In genomic region chr1:113934006-113934405, GRCh38 we compare ENCODE assay signal across 19 cellular contexts. TPM values are rescaled to one million over a fixed set of nuclear protein-coding genes. Genes with fewer than 3 reads are reported as not detected.
A peak's percentile ranks its signal among the peaks of the same experiment; 100 is the strongest.
DNase-seq lines count a peak whose midpoint lies in the region; ATAC-seq and TF ChIP-seq lines count a peak whose summit lies in the region.
"Had no signal": no experiment of that assay in that cellular context is flagged by ENCODE, and none has a peak within 500 bp of the region (broad histone marks: within the 10 kb centered on the region; RNA-seq: fewer than 3 reads in every experiment).

No MANE protein-coding gene starts in this region.

- CTCF ChIA-PET in activated CD8-positive, alpha-beta T cell treated with anti-CD3 and anti-CD28 coated beads for 36 hours (lab: Charles Lee): interaction anchor here (0.9 to 2.2 kb wide), 3 partner anchors 11 to 30 kb away, joined by 3 to 13 read pairs (median 4); no protein-coding TSS in a partner anchor

- no peak overlapping the region for H3K9ac ChIP-seq in BLaER1 treated with 17β-estradiol and CSF1 and Interleukin-3, amounts not matched to agents 10 nM and 100 nM

- no peak overlapping the region for H3K27ac ChIP-seq in BLaER1 treated with 17β-estradiol and CSF1 and Interleukin-3, amounts not matched to agents 10 nM and 100 nM
- H3K27ac ChIP-seq: 22Rv1, left lung had no signal

- peaks cover 47 to 69% (median 61%) of the 10 kb centered on the region in 10 experiments for H3K4me1 ChIP-seq in BLaER1 treated with 17β-estradiol and CSF1 and Interleukin-3, amounts not matched to agents 10 nM and 100 nM

- intact Hi-C loops in activated CD8-positive, alpha-beta T cell treated with anti-CD3 and anti-CD28 coated beads for 36 hours (cut with micrococcal nuclease): loop anchor here (5.0 kb wide), 1 partner anchor 62 kb away; the partner anchor contains the start of gene PTPN22

- peaks cover 0 to 21% (median 7%) of the 10 kb centered on the region in 11 experiments; a peak in 10 of 22 replicates for H3K36me3 ChIP-seq in BLaER1 treated with 17β-estradiol and CSF1 and Interleukin-3, amounts not matched to agents 10 nM and 100 nM
- H3K36me3 ChIP-seq: left lung, transverse colon had no signal

- peaks cover 43 to 93% (median 89%) of the 10 kb centered on the region in 11 experiments for H4K20me1 ChIP-seq in BLaER1 treated with 17β-estradiol and CSF1 and Interleukin-3, amounts not matched to agents 10 nM and 100 nM

- H3K27me3 Mint-ChIP-seq in T-helper 2 cell treated with Interferon-gamma antibody and Interleukin-4, amounts not matched to agents 5 μg/mL and 100 μg/mL, for 36 hours (ENCODE audit: low read depth): no peaks in the 10 kb centered on the region
- H3K27me3 Mint-ChIP-seq in activated CD8-positive, alpha-beta T cell treated with anti-CD3 and anti-CD28 coated beads for 36 hours: no peaks in the 10 kb centered on the region
- no peaks in the 10 kb centered on the region for H3K27me3 Mint-ChIP-seq in memory B cell
- H3K27me3 Mint-ChIP-seq: B cell; stimulated activated memory B cell treated with anti-CD40 and anti-IgM and Interleukin-4, amounts not matched to agents 10 μg/mL and 1 μg/mL and 100 μg/mL, for 72 hours had no signal

- H3K9me3 Mint-ChIP-seq in T-helper 2 cell treated with Interferon-gamma antibody and Interleukin-4, amounts not matched to agents 5 μg/mL and 100 μg/mL, for 36 hours: no peaks in the 10 kb centered on the region
- no peaks in the 10 kb centered on the region for H3K9me3 Mint-ChIP-seq in activated CD8-positive, alpha-beta T cell treated with anti-CD3 and anti-CD28 coated beads for 36 hours
- H3K9me3 Mint-ChIP-seq in memory B cell: no peaks in the 10 kb centered on the region
- H3K9me3 Mint-ChIP-seq: stimulated activated memory B cell treated with anti-CD40 and anti-IgM and Interleukin-4, amounts not matched to agents 10 μg/mL and 1 μg/mL and 100 μg/mL, for 72 hours had no signal

- peak overlapping the region in 6 of 11 experiments; percentile 82 to 96 (median 91); a peak in 4 of 22 replicates for H3K4me2 ChIP-seq in BLaER1 treated with 17β-estradiol and CSF1 and Interleukin-3, amounts not matched to agents 10 nM and 100 nM

- peaks cover 37% of the 10 kb centered on the region for H3K36me3 Mint-ChIP-seq in T-helper 2 cell treated with Interferon-gamma antibody and Interleukin-4, amounts not matched to agents 5 μg/mL and 100 μg/mL, for 36 hours (ENCODE audit: low read depth)
- peaks cover 27% of the 10 kb centered on the region for H3K36me3 Mint-ChIP-seq in activated CD8-positive, alpha-beta T cell treated with anti-CD3 and anti-CD28 coated beads for 36 hours (ENCODE audit: low read depth)
- peaks cover 9% of the 10 kb centered on the region for H3K36me3 Mint-ChIP-seq in memory B cell

- POLR2A ChIA-PET in activated CD8-positive, alpha-beta T cell treated with anti-CD3 and anti-CD28 coated beads for 36 hours (lab: Charles Lee): interaction anchor here (0.8 to 6.1 kb wide), 3 partner anchors 8 to 29 kb away, joined by 3 to 60 read pairs (median 10); partner anchors contain the start of genes AP4B1 and DCLRE1B

- H3K27ac Mint-ChIP-seq in T-helper 2 cell treated with Interferon-gamma antibody and Interleukin-4, amounts not matched to agents 5 μg/mL and 100 μg/mL, for 36 hours: peak overlapping the region; percentile 85
- peak overlapping the region; percentile 97 for H3K27ac Mint-ChIP-seq in activated CD8-positive, alpha-beta T cell treated with anti-CD3 and anti-CD28 coated beads for 36 hours
- peak overlapping the region; percentile 54 for H3K27ac Mint-ChIP-seq in memory B cell
- H3K27ac Mint-ChIP-seq: B cell; stimulated activated memory B cell treated with anti-CD40 and anti-IgM and Interleukin-4, amounts not matched to agents 10 μg/mL and 1 μg/mL and 100 μg/mL, for 72 hours had no signal

- no peak for TF ChIP-seq CTCF in activated CD8-positive, alpha-beta T cell treated with anti-CD3 and anti-CD28 coated beads for 36 hours (IDR thresholded peaks at IDR 0.05)

- no peak for DNase-seq in T-helper 2 cell treated with Interferon-gamma antibody and Interleukin-4, amounts not matched to agents 5 μg/mL and 100 μg/mL, for 36 hours (ENCODE audit: low spot score)
- DNase-seq in T-helper 2 cell (no peak), memory B cell (ENCODE audit: low spot score in 2 of 2) (no peak), occipital lobe (lab: John Stamatoyannopoulos, UW) (no peak)
- DNase-seq in activated CD8-positive, alpha-beta T cell treated with anti-CD3 and anti-CD28 coated beads for 36 hours: no peak
- DNase-seq: activated effector memory CD4-positive, alpha-beta T cell treated with anti-CD3 and anti-CD28 coated beads, Interleukin-2, amount 50 U/mL, for 16 hours; DMS153; left lung; mucosa of descending colon; NCI-H1417 treated with DMSO at 0.1 percent for 48 hours; NCI-H526 treated with DMSO at 0.1 percent for 48 hours; right cardiac atrium; transverse colon had no signal

- H3K27me3 ChIP-seq in BLaER1 treated with 17β-estradiol and CSF1 and Interleukin-3, amounts not matched to agents 10 nM and 100 nM: no peaks in the 10 kb centered on the region
- H3K27me3 ChIP-seq: left lung, transverse colon had no signal

- peaks cover 0 to 9% (median 4%) of the 10 kb centered on the region in 11 experiments; a peak in 11 of 22 replicates for H3K9me3 ChIP-seq in BLaER1 treated with 17β-estradiol and CSF1 and Interleukin-3, amounts not matched to agents 10 nM and 100 nM (replicated peaks in 1 of 11)
- H3K9me3 ChIP-seq: left lung, mucosa of descending colon, transverse colon had no signal

- H3K4me3 ChIP-seq in BLaER1 treated with 17β-estradiol and CSF1 and Interleukin-3, amounts not matched to agents 10 nM and 100 nM: no peak overlapping the region
- H3K4me3 ChIP-seq: left lung, mucosa of descending colon, transverse colon had no signal

- H3K4me3 Mint-ChIP-seq in T-helper 2 cell treated with Interferon-gamma antibody and Interleukin-4, amounts not matched to agents 5 μg/mL and 100 μg/mL, for 36 hours: peak overlapping the region; percentile 95
- peak overlapping the region; percentile 90 for H3K4me3 Mint-ChIP-seq in activated CD8-positive, alpha-beta T cell treated with anti-CD3 and anti-CD28 coated beads for 36 hours
- no peak overlapping the region for H3K4me3 Mint-ChIP-seq in memory B cell
- H3K4me3 Mint-ChIP-seq: stimulated activated memory B cell treated with anti-CD40 and anti-IgM and Interleukin-4, amounts not matched to agents 10 μg/mL and 1 μg/mL and 100 μg/mL, for 72 hours had no signal

- no peak for ATAC-seq in activated CD8-positive, alpha-beta T cell treated with anti-CD3 and anti-CD28 coated beads for 36 hours
- ATAC-seq in memory B cell (ENCODE audit: low read depth) (no peak), HG03469 (IDR thresholded peaks at IDR 0.05; ENCODE audit: unreplicated experiment) (no peak), GM21619 (IDR thresholded peaks at IDR 0.05; ENCODE audit: unreplicated experiment) (no peak)
- ATAC-seq: left lung; mucosa of descending colon; right cardiac atrium; stimulated activated memory B cell treated with anti-CD40 and anti-IgM and Interleukin-4, amounts not matched to agents 10 μg/mL and 1 μg/mL and 100 μg/mL, for 72 hours had no signal

- H3K4me1 Mint-ChIP-seq in T-helper 2 cell treated with Interferon-gamma antibody and Interleukin-4, amounts not matched to agents 5 μg/mL and 100 μg/mL, for 36 hours (ENCODE audit: low read depth): peaks cover 68% of the 10 kb centered on the region
- H3K4me1 Mint-ChIP-seq in activated CD8-positive, alpha-beta T cell treated with anti-CD3 and anti-CD28 coated beads for 36 hours (ENCODE audit: low read depth): peaks cover 63% of the 10 kb centered on the region
- H3K4me1 Mint-ChIP-seq in memory B cell: peaks cover 42% of the 10 kb centered on the region

RNA-seq across cellular contexts. Expression of gene HIPK1, which starts 4.9 kb away (rescaled TPM):
- 10 to 100 TPM; 42.8 to 45.1 TPM for total RNA-seq in activated CD8-positive, alpha-beta T cell treated with anti-CD3 and anti-CD28 coated beads for 36 hours
- total RNA-seq in occipital lobe: 45.2 TPM

RNA-seq across cellular contexts. Expression of gene DCLRE1B, which starts 28.9 kb away (rescaled TPM):
- total RNA-seq in activated CD8-positive, alpha-beta T cell treated with anti-CD3 and anti-CD28 coated beads for 36 hours: 10 to 100 TPM; 19.1 to 19.3 TPM
- total RNA-seq in occipital lobe: 6.4 TPM

RNA-seq across cellular contexts. Expression of gene AP4B1, which starts 29.4 kb away (rescaled TPM):
- total RNA-seq in activated CD8-positive, alpha-beta T cell treated with anti-CD3 and anti-CD28 coated beads for 36 hours: 10 to 100 TPM; 38.2 to 38.5 TPM
- total RNA-seq in occipital lobe: 36.2 TPM

RNA-seq across cellular contexts. Expression of gene OLFML3, which starts 45.3 kb away (rescaled TPM):
- under 1 TPM; 0.14 to 0.49 TPM for total RNA-seq in activated CD8-positive, alpha-beta T cell treated with anti-CD3 and anti-CD28 coated beads for 36 hours
- 22.5 TPM for total RNA-seq in occipital lobe

RNA-seq across cellular contexts. Expression of gene BCL2L15, which starts 46.6 kb away (rescaled TPM):
- under 1 TPM; 0.40 to 0.61 TPM for total RNA-seq in activated CD8-positive, alpha-beta T cell treated with anti-CD3 and anti-CD28 coated beads for 36 hours
- total RNA-seq in occipital lobe: 1.4 TPM
